ENCODE assay signal across 1 cellular context in genomic region chr12:71710276-71711125, GRCh38.
TF ChIP-seq lines count a peak whose summit lies in the region.

No MANE protein-coding gene starts in this region.

TF ChIP-seq in HCT116, 20 proteins besides CTCF, POLR2A, EP300 and RAD21 (continued from another document):
- TF ChIP-seq TCF7L2 (IDR thresholded peaks at IDR 0.05; ENCODE audit: borderline replicate concordance, extremely low read depth, insufficient read depth, insufficient read length) (peak; percentile 90), EZH2phosphoT487 (IDR thresholded peaks at IDR 0.05; ENCODE audit: borderline replicate concordance) (no peak)
